ENCODE assay signal across 2 cellular contexts in the genomic region with DNA sequence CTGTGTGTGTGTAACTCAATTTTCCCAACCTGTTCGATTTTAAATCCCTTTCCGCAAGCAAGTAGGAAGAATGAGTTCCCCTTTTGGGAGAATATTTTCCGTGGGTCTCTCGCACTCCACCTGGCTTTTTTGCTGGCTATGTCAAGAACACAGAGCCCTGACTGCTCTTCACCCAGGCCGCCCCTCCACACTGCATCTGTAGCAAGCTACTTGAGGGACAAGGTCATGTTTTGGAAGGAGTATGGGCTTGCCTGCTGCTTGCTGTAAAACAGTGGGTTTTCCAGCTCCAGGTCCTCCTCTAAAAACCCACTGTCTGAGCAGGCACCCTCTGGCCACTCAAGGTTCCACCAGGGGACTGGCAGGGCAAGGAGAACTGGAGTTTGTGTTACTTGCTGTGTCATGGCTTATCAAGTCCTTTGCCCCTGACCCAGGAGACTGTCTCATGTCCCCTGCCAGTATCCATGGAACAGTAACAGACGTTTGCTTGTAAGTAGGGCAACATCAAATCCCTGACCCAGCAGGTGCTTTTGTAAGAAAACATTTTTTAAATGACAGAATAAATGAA.
A peak's percentile ranks its signal among the peaks of the same experiment; 100 is the strongest.
TF ChIP-seq lines count a peak whose summit lies in the region.

No MANE protein-coding gene starts in this region.

TF ChIP-seq in IMR-90, 13 proteins besides CTCF, POLR2A, EP300 and RAD21:
- TF ChIP-seq, protein P1, sequence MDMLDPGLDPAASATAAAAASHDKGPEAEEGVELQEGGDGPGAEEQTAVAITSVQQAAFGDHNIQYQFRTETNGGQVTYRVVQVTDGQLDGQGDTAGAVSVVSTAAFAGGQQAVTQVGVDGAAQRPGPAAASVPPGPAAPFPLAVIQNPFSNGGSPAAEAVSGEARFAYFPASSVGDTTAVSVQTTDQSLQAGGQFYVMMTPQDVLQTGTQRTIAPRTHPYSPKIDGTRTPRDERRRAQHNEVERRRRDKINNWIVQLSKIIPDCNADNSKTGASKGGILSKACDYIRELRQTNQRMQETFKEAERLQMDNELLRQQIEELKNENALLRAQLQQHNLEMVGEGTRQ (IDR thresholded peaks at IDR 0.05; ENCODE audit: low read depth, low read length), result no peak
- TF ChIP-seq MAZ (IDR thresholded peaks at IDR 0.05; ENCODE audit: borderline replicate concordance, low read depth, low read length) (no peak), NFE2L2 (IDR thresholded peaks at IDR 0.05; ENCODE audit: low read depth, low read length) (no peak), FOS (IDR thresholded peaks at IDR 0.05; ENCODE audit: low read depth, low read length) (no peak), MAFK (IDR thresholded peaks at IDR 0.05; ENCODE audit: low read depth, low read length) (no peak), CHD1 (IDR thresholded peaks at IDR 0.05; ENCODE audit: low read depth, low read length) (no peak), MXI1 (IDR thresholded peaks at IDR 0.05; ENCODE audit: borderline replicate concordance, low read depth, low read length) (no peak), RCOR1 (IDR thresholded peaks at IDR 0.05; ENCODE audit: insufficient replicate concordance, low read length) (no peak), RFX5 (IDR thresholded peaks at IDR 0.05; ENCODE audit: low read depth, low read length) (no peak), BHLHE40 (IDR thresholded peaks at IDR 0.05; ENCODE audit: low read depth, low read length) (no peak), CEBPB (IDR thresholded peaks at IDR 0.05; ENCODE audit: low read depth, low read length) (no peak), SMC3 (IDR thresholded peaks at IDR 0.05; ENCODE audit: low read depth, low read length) (no peak)
- TF ChIP-seq, protein P2, sequence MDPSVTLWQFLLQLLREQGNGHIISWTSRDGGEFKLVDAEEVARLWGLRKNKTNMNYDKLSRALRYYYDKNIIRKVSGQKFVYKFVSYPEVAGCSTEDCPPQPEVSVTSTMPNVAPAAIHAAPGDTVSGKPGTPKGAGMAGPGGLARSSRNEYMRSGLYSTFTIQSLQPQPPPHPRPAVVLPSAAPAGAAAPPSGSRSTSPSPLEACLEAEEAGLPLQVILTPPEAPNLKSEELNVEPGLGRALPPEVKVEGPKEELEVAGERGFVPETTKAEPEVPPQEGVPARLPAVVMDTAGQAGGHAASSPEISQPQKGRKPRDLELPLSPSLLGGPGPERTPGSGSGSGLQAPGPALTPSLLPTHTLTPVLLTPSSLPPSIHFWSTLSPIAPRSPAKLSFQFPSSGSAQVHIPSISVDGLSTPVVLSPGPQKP (IDR thresholded peaks at IDR 0.05; ENCODE audit: borderline replicate concordance, low read depth, low read length), result no peak
TF ChIP-seq in IMR-90: peak in this region for 0.

TF ChIP-seq in K562, 482 proteins besides CTCF, POLR2A, EP300 and RAD21 (continues in another document):
- TF ChIP-seq CAMTA2 (CRISPR knock-in tag; conservative IDR thresholded peaks at IDR 0.05), result no peak
- TF ChIP-seq MAFG (tag; conservative IDR thresholded peaks at IDR 0.05), result peak; percentile 52; the same call in 1 of the 2 replicates
- no peak for TF ChIP-seq YY1 (IDR thresholded peaks at IDR 0.05; ENCODE audit: borderline replicate concordance in 1 of 3, control insufficient read depth in 1 of 3, extremely low read depth in 1 of 3, insufficient read depth in 3 of 3, insufficient read length in 1 of 3, insufficient replicate concordance in 2 of 3, low read depth in 1 of 3, low read length in 2 of 3)
- 0 out of 2 replicates have a peak, but pooled peaks have one; percentile 42 for TF ChIP-seq MYNN (IDR thresholded peaks at IDR 0.05)
- no peak for TF ChIP-seq MYNN (CRISPR knock-in tag; IDR thresholded peaks at IDR 0.05)
- peak; percentile 29; the same call in 1 of the 2 replicates for TF ChIP-seq C11orf30 (IDR thresholded peaks at IDR 0.05; ENCODE audit: low read depth)
- peak; percentile 8; the same call in 1 of the 2 replicates for TF ChIP-seq SOX6 (IDR thresholded peaks at IDR 0.05)
- TF ChIP-seq, protein P3, sequence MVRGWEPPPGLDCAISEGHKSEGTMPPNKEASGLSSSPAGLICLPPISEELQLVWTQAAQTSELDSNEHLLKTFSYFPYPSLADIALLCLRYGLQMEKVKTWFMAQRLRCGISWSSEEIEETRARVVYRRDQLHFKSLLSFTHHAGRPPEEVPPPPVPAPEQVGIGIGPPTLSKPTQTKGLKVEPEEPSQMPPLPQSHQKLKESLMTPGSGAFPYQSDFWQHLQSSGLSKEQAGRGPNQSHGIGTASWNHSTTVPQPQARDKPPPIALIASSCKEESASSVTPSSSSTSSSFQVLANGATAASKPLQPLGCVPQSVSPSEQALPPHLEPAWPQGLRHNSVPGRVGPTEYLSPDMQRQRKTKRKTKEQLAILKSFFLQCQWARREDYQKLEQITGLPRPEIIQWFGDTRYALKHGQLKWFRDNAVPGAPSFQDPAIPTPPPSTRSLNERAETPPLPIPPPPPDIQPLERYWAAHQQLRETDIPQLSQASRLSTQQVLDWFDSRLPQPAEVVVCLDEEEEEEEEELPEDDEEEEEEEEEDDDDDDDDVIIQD (CRISPR knock-in tag; IDR thresholded peaks at IDR 0.05), result no peak
- TF ChIP-seq, protein P4, sequence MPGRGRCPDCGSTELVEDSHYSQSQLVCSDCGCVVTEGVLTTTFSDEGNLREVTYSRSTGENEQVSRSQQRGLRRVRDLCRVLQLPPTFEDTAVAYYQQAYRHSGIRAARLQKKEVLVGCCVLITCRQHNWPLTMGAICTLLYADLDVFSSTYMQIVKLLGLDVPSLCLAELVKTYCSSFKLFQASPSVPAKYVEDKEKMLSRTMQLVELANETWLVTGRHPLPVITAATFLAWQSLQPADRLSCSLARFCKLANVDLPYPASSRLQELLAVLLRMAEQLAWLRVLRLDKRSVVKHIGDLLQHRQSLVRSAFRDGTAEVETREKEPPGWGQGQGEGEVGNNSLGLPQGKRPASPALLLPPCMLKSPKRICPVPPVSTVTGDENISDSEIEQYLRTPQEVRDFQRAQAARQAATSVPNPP (IDR thresholded peaks at IDR 0.05; ENCODE audit: borderline replicate concordance, insufficient read depth, insufficient read length), result no peak
- TF ChIP-seq CBX1 (IDR thresholded peaks at IDR 0.05; ENCODE audit: low read depth), result 0 out of 2 replicates have a peak, but pooled peaks have one; percentile 12
- TF ChIP-seq EZH2 (IDR thresholded peaks at IDR 0.05; ENCODE audit: borderline replicate concordance, low read depth, low read length), result no peak
- TF ChIP-seq, protein P5, sequence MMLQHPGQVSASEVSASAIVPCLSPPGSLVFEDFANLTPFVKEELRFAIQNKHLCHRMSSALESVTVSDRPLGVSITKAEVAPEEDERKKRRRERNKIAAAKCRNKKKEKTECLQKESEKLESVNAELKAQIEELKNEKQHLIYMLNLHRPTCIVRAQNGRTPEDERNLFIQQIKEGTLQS (IDR thresholded peaks at IDR 0.05), result no peak
- TF ChIP-seq, protein P5 (CRISPR knock-in tag; conservative IDR thresholded peaks at IDR 0.05), result no peak
- no peak for TF ChIP-seq ZFP36 (IDR thresholded peaks at IDR 0.05; ENCODE audit: low read depth, low read length, partially characterized antibody)
- TF ChIP-seq SUPT5H (IDR thresholded peaks at IDR 0.05), result no peak
- TF ChIP-seq ZNF584 (CRISPR knock-in tag; IDR thresholded peaks at IDR 0.05; ENCODE audit: low read depth), result no peak
- TF ChIP-seq, protein P6, sequence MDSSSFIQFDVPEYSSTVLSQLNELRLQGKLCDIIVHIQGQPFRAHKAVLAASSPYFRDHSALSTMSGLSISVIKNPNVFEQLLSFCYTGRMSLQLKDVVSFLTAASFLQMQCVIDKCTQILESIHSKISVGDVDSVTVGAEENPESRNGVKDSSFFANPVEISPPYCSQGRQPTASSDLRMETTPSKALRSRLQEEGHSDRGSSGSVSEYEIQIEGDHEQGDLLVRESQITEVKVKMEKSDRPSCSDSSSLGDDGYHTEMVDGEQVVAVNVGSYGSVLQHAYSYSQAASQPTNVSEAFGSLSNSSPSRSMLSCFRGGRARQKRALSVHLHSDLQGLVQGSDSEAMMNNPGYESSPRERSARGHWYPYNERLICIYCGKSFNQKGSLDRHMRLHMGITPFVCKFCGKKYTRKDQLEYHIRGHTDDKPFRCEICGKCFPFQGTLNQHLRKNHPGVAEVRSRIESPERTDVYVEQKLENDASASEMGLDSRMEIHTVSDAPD (CRISPR knock-in tag; IDR thresholded peaks at IDR 0.05), result no peak
- TF ChIP-seq, protein P7, sequence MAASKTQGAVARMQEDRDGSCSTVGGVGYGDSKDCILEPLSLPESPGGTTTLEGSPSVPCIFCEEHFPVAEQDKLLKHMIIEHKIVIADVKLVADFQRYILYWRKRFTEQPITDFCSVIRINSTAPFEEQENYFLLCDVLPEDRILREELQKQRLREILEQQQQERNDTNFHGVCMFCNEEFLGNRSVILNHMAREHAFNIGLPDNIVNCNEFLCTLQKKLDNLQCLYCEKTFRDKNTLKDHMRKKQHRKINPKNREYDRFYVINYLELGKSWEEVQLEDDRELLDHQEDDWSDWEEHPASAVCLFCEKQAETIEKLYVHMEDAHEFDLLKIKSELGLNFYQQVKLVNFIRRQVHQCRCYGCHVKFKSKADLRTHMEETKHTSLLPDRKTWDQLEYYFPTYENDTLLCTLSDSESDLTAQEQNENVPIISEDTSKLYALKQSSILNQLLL (CRISPR knock-in tag; IDR thresholded peaks at IDR 0.05; ENCODE audit: borderline replicate concordance), result no peak
- TF ChIP-seq NFE2 (IDR thresholded peaks at IDR 0.05; ENCODE audit: low read depth), result peak; percentile 43; the same call in 1 of the 2 replicates
- no peak for TF ChIP-seq CREBBP (IDR thresholded peaks at IDR 0.05; ENCODE audit: low read depth, low read length)
- TF ChIP-seq MAFK (IDR thresholded peaks at IDR 0.05; ENCODE audit: low read length), result peak; percentile 31; the same call in 1 of the 2 replicates
- TF ChIP-seq NR2C1 (IDR thresholded peaks at IDR 0.05), result no peak
- no peak for TF ChIP-seq NR2C1 (tag; IDR thresholded peaks at IDR 0.05)
- no peak for TF ChIP-seq TAF7 (tag; IDR thresholded peaks at IDR 0.05)
- TF ChIP-seq BMI1 (IDR thresholded peaks at IDR 0.05; ENCODE audit: low read length), result no peak
- peak; percentile 29; the same call in 1 of the 2 replicates for TF ChIP-seq POLR2AphosphoS2 (IDR thresholded peaks at IDR 0.05; ENCODE audit: low read length)
- TF ChIP-seq, protein P8, sequence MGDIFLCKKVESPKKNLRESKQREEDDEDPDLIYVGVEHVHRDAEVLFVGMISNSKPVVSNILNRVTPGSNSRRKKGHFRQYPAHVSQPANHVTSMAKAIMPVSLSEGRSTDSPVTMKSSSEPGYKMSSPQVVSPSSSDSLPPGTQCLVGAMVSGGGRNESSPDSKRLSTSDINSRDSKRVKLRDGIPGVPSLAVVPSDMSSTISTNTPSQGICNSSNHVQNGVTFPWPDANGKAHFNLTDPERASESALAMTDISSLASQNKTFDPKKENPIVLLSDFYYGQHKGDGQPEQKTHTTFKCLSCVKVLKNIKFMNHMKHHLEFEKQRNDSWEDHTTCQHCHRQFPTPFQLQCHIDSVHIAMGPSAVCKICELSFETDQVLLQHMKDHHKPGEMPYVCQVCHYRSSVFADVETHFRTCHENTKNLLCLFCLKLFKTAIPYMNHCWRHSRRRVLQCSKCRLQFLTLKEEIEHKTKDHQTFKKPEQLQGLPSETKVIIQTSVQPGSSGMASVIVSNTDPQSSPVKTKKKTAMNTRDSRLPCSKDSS (IDR thresholded peaks at IDR 0.05; ENCODE audit: low read depth, partially characterized antibody), result no peak
- TF ChIP-seq ZNF347 (CRISPR knock-in tag; IDR thresholded peaks at IDR 0.05; ENCODE audit: low read depth), result no peak
- no peak for TF ChIP-seq SAFB (IDR thresholded peaks at IDR 0.05; ENCODE audit: borderline replicate concordance, low read depth, low read length)
- TF ChIP-seq, protein P9, sequence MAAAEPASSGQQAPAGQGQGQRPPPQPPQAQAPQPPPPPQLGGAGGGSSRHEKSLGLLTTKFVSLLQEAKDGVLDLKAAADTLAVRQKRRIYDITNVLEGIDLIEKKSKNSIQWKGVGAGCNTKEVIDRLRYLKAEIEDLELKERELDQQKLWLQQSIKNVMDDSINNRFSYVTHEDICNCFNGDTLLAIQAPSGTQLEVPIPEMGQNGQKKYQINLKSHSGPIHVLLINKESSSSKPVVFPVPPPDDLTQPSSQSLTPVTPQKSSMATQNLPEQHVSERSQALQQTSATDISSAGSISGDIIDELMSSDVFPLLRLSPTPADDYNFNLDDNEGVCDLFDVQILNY (CRISPR knock-in tag; IDR thresholded peaks at IDR 0.05), result 0 out of 2 replicates have a peak, but pooled peaks have one; percentile 56
- no peak for TF ChIP-seq ETV6 (IDR thresholded peaks at IDR 0.05; ENCODE audit: borderline replicate concordance in 1 of 2, low read depth in 2 of 2, low read length in 1 of 2)
- TF ChIP-seq ETV6 (CRISPR knock-in tag; IDR thresholded peaks at IDR 0.05; ENCODE audit: borderline replicate concordance), result no peak
- no peak for TF ChIP-seq XRCC3 (IDR thresholded peaks at IDR 0.05)
- TF ChIP-seq, protein P10, sequence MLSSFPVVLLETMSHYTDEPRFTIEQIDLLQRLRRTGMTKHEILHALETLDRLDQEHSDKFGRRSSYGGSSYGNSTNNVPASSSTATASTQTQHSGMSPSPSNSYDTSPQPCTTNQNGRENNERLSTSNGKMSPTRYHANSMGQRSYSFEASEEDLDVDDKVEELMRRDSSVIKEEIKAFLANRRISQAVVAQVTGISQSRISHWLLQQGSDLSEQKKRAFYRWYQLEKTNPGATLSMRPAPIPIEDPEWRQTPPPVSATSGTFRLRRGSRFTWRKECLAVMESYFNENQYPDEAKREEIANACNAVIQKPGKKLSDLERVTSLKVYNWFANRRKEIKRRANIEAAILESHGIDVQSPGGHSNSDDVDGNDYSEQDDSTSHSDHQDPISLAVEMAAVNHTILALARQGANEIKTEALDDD (IDR thresholded peaks at IDR 0.05), result no peak
- peak; percentile 27; the same call in 1 of the 2 replicates for TF ChIP-seq ZBED1 (IDR thresholded peaks at IDR 0.05)
- TF ChIP-seq ZNF316 (IDR thresholded peaks at IDR 0.05), result peak; percentile 45
- TF ChIP-seq FOXA1 (IDR thresholded peaks at IDR 0.05; ENCODE audit: borderline replicate concordance), result no peak
- no peak for TF ChIP-seq ZNF699 (CRISPR knock-in tag; IDR thresholded peaks at IDR 0.05; ENCODE audit: insufficient replicate concordance)
- no peak for TF ChIP-seq TOE1 (IDR thresholded peaks at IDR 0.05; ENCODE audit: borderline replicate concordance)
- no peak for TF ChIP-seq TOE1 (CRISPR knock-in tag; IDR thresholded peaks at IDR 0.05; ENCODE audit: borderline replicate concordance, low read depth)
